ENCODE assay signal across 20 cellular contexts in the genomic region with DNA sequence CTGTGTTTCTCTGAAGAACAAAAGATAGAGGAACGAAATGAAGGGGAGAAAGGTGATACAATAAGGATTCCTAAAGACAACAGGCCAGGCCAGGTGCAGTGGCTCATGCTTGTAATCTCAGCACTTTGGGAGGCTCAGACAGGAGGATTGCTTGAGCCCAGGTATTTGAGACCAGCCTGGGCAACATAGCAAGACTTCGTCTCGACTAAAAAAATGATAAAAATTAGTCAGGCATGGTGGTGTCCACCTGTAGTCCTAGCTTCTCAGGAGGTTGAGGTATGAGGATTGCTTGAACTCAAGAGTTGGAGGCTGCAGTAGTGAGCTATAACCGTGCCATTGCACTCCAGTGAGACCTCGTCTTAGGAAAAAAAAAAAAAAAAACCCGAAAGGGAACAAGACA. TPM values are rescaled to one million over a fixed set of nuclear protein-coding genes. Genes with fewer than 3 reads are reported as not detected.
A peak's percentile ranks its signal among the peaks of the same experiment; 100 is the strongest.
DNase-seq lines count a peak whose midpoint lies in the region; ATAC-seq, FAIRE-seq and TF ChIP-seq lines count a peak whose summit lies in the region.
"Had no signal": no experiment of that assay in that cellular context is flagged by ENCODE, and none has a peak within 500 bp of the region (broad histone marks: within the 10 kb centered on the region; RNA-seq: fewer than 3 reads in every experiment).

No MANE protein-coding gene starts in this region.

- no peak for ATAC-seq in activated naive CD8-positive, alpha-beta T cell treated with anti-CD3 and anti-CD28 coated beads, Interleukin-2, amount 50 U/mL, for 24 hours
- no peak for ATAC-seq in T-helper 17 cell

- dilution Hi-C loops in keratinocyte (cut with MboI; ENCODE audit: extremely low pct_ligation_motif_present, low sequenced_read_pairs), result no loop called here

- peak overlapping the region; percentile 70 for H2AFZ ChIP-seq in keratinocyte (ENCODE audit: control insufficient read depth, low read length)

- no peaks in the 10 kb centered on the region for H3K27me3 ChIP-seq in keratinocyte (ENCODE audit: control insufficient read depth, extremely low read depth, insufficient read depth, low read length)
- H3K27me3 ChIP-seq: thyroid gland had no signal

- DNase-seq in activated naive CD8-positive, alpha-beta T cell treated with anti-CD3 and anti-CD28 coated beads, Interleukin-2, amount 50 U/mL, for 24 hours, result no peak
- DNase-seq in T-helper 17 cell (no peak), keratinocyte (ENCODE audit: low read depth, low spot score) (no peak), type B pancreatic cell (ENCODE audit: extremely low spot score, unreplicated experiment) (no peak), NCI-H2171 treated with DMSO at 0.1 percent for 48 hours (lab: John Stamatoyannopoulos, UW) (no peak), cortex of kidney (lab: John Stamatoyannopoulos, UW) (no peak)
- DNase-seq in stimulated activated CD4-positive, alpha-beta T cell treated with anti-CD3 and anti-CD28 coated beads, Interleukin-4, amount 100 ng/mL, for 1 hour, result no peak
- DNase-seq: activated CD8-positive, alpha-beta memory T cell treated with anti-CD3 and anti-CD28 coated beads for 24 hours; amniotic stem cell; DMS79; effector memory CD4-positive, alpha-beta T cell; mesendoderm; NCI-H1436 treated with DMSO at 0.1 percent for 48 hours; NCI-H2227 treated with DMSO at 0.1 percent for 48 hours; stimulated activated naive CD4-positive, alpha-beta T cell; thyroid gland had no signal

- H3K79me2 ChIP-seq in keratinocyte (ENCODE audit: control insufficient read depth, insufficient read depth, low read length), result no peaks in the 10 kb centered on the region

- peak overlapping the region; percentile 6 for H3K9ac ChIP-seq in keratinocyte (ENCODE audit: control insufficient read depth, extremely low read depth, insufficient read depth, low read length)

- no peaks in the 10 kb centered on the region for H4K20me1 ChIP-seq in keratinocyte (ENCODE audit: control insufficient read depth, extremely low read depth, insufficient read depth, low read length)

- H3K4me2 ChIP-seq in keratinocyte (ENCODE audit: control insufficient read depth, extremely low read depth, insufficient read depth, low read depth, low read length), result peak overlapping the region; percentile 85

- peak overlapping the region in 1 of 3 experiments; percentile 53 for H3K4me3 ChIP-seq in keratinocyte (ENCODE audit: control insufficient read depth in 2 of 3, extremely low read depth in 1 of 3, insufficient read depth in 2 of 3, low read depth in 1 of 3, low read length in 3 of 3)

- H3K4me1 ChIP-seq in keratinocyte (ENCODE audit: control insufficient read depth, extremely low read depth, insufficient read depth, low read length), result peaks cover 15% of the 10 kb centered on the region

- H3K27ac ChIP-seq in keratinocyte (ENCODE audit: control insufficient read depth, insufficient read depth, low read length), result peak overlapping the region; percentile 78
- H3K27ac ChIP-seq: RWPE1 had no signal

- H3K4me1 Mint-ChIP-seq in activated naive CD8-positive, alpha-beta T cell (ENCODE audit: low read depth), result peaks cover 35% of the 10 kb centered on the region
- H3K4me1 Mint-ChIP-seq in activated naive CD8-positive, alpha-beta T cell treated with anti-CD3 and anti-CD28 coated beads, Interleukin-2, amount 50 U/mL, for 24 hours, result peaks cover 27% of the 10 kb centered on the region
- peaks cover 19% of the 10 kb centered on the region for H3K4me1 Mint-ChIP-seq in T-helper 17 cell
- H3K4me1 Mint-ChIP-seq in type B pancreatic cell (ENCODE audit: unreplicated experiment), result peaks cover 12% of the 10 kb centered on the region

- no peaks in the 10 kb centered on the region for H3K36me3 Mint-ChIP-seq in activated naive CD8-positive, alpha-beta T cell
- H3K36me3 Mint-ChIP-seq in activated naive CD8-positive, alpha-beta T cell treated with anti-CD3 and anti-CD28 coated beads, Interleukin-2, amount 50 U/mL, for 24 hours (ENCODE audit: low read depth), result peaks cover 2% of the 10 kb centered on the region
- H3K36me3 Mint-ChIP-seq in T-helper 17 cell (ENCODE audit: low read depth) (no peaks in the 10 kb centered on the region), type B pancreatic cell (peaks cover 4% of the 10 kb centered on the region)
- H3K36me3 Mint-ChIP-seq: CD14-positive monocyte had no signal

- no peaks in the 10 kb centered on the region for H3K9me3 ChIP-seq in T-helper 17 cell (ENCODE audit: control insufficient read depth, low read length, poor library complexity, severe bottlenecking)
- H3K9me3 ChIP-seq in keratinocyte (ENCODE audit: control insufficient read depth, low read depth, low read length), result no peaks in the 10 kb centered on the region
- H3K9me3 ChIP-seq: thyroid gland had no signal

- H3K9me3 Mint-ChIP-seq in activated naive CD8-positive, alpha-beta T cell (ENCODE audit: low read depth), result no peaks in the 10 kb centered on the region
- H3K9me3 Mint-ChIP-seq in activated naive CD8-positive, alpha-beta T cell treated with anti-CD3 and anti-CD28 coated beads, Interleukin-2, amount 50 U/mL, for 24 hours, result peaks cover 4% of the 10 kb centered on the region
- peaks cover 4% of the 10 kb centered on the region for H3K9me3 Mint-ChIP-seq in type B pancreatic cell

- H3K36me3 ChIP-seq in keratinocyte (ENCODE audit: control insufficient read depth in 2 of 2, extremely low read depth in 1 of 2, insufficient read depth in 2 of 2, low read length in 2 of 2), result no peaks in the 10 kb centered on the region
- H3K36me3 ChIP-seq: thyroid gland had no signal

- H3K27me3 Mint-ChIP-seq in activated naive CD8-positive, alpha-beta T cell, result no peaks in the 10 kb centered on the region
- H3K27me3 Mint-ChIP-seq in activated naive CD8-positive, alpha-beta T cell treated with anti-CD3 and anti-CD28 coated beads, Interleukin-2, amount 50 U/mL, for 24 hours, result no peaks in the 10 kb centered on the region
- no peaks in the 10 kb centered on the region for H3K27me3 Mint-ChIP-seq in T-helper 17 cell
- H3K27me3 Mint-ChIP-seq in type B pancreatic cell, result no peaks in the 10 kb centered on the region

- no peaks in the 10 kb centered on the region for H3K9me1 ChIP-seq in keratinocyte (ENCODE audit: control insufficient read depth, extremely low read depth, insufficient read depth, low read length)

- no peak for FAIRE-seq in keratinocyte (lab: Jason Lieb, UNC)
- FAIRE-seq: A204.1 had no signal

- H3K27ac Mint-ChIP-seq in activated naive CD8-positive, alpha-beta T cell, result peak overlapping the region; percentile 86
- H3K27ac Mint-ChIP-seq in activated naive CD8-positive, alpha-beta T cell treated with anti-CD3 and anti-CD28 coated beads, Interleukin-2, amount 50 U/mL, for 24 hours, result no peak overlapping the region
- no peak overlapping the region for H3K27ac Mint-ChIP-seq in T-helper 17 cell
- H3K27ac Mint-ChIP-seq in type B pancreatic cell, result peak overlapping the region; percentile 96
- H3K27ac Mint-ChIP-seq: CD14-positive monocyte had no signal

- TF ChIP-seq CTCF in keratinocyte (optimal IDR thresholded peaks at IDR 0.05 in 1 of 3, IDR thresholded peaks at IDR 0.05 in 1 of 3, conservative IDR thresholded peaks at IDR 0.05 in 1 of 3; ENCODE audit: extremely low read depth in 1 of 3, insufficient read depth in 2 of 3, low read length in 3 of 3), result no peak
- TF ChIP-seq CTCF in type B pancreatic cell (conservative IDR thresholded peaks at IDR 0.05), result no peak

- H3K4me3 Mint-ChIP-seq in activated naive CD8-positive, alpha-beta T cell, result no peak overlapping the region
- no peak overlapping the region for H3K4me3 Mint-ChIP-seq in activated naive CD8-positive, alpha-beta T cell treated with anti-CD3 and anti-CD28 coated beads, Interleukin-2, amount 50 U/mL, for 24 hours
- H3K4me3 Mint-ChIP-seq in T-helper 17 cell (peak overlapping the region; percentile 75), type B pancreatic cell (no peak overlapping the region)

RNA-seq across cellular contexts. Expression of a gene that starts 41.4 kb away (rescaled TPM):
- total RNA-seq in T-helper 17 cell (10 to 100 TPM; 10.6 to 16.6 TPM), type B pancreatic cell (ENCODE audit: low replicate concordance) (73.9 and 146 TPM in 2 replicates)
- polyA plus RNA-seq in keratinocyte, result 47.3 to 93.5 TPM (median 64.9 TPM) in 3 replicates
- 43.6 TPM for polyA plus RNA-seq in keratinocyte (2011; ENCODE audit: low read depth)
- 52.9 and 88.3 TPM in 2 replicates for polyA plus RNA-seq in keratinocyte (2011; cell fraction: cytosol; rRNA removed)
- 70.6 and 102 TPM in 2 replicates for polyA plus RNA-seq in keratinocyte (2011; cell fraction: nucleus; rRNA removed)
- 51.4 and 76.3 TPM in 2 replicates for polyA plus RNA-seq in keratinocyte (2012; ENCODE audit: low replicate concordance)
- polyA minus RNA-seq in keratinocyte, result 1.9 to 31.0 TPM (median 11.5 TPM) in 3 replicates
- 24.0 TPM for polyA minus RNA-seq in keratinocyte (2011; cell fraction: cytosol; rRNA and poly(A)+ RNA removed)
- polyA minus RNA-seq in keratinocyte (2011; cell fraction: nucleus; rRNA and poly(A)+ RNA removed), result 32.8 and 56.0 TPM in 2 replicates

Comparison
In these comparisons a context has a peak if more than half of its experiments do, and no peak if none do; other contexts are left out.
1. H3K27ac Mint-ChIP-seq: peak in activated naive CD8-positive, alpha-beta T cell (single experiment) and type B pancreatic cell (single experiment); none in activated naive CD8-positive, alpha-beta T cell treated with anti-CD3 and anti-CD28 coated beads, Interleukin-2, amount 50 U/mL, for 24 hours (single experiment) and T-helper 17 cell (single experiment).